8 cellular contexts compared by ENCODE assay signal in the genomic region with DNA sequence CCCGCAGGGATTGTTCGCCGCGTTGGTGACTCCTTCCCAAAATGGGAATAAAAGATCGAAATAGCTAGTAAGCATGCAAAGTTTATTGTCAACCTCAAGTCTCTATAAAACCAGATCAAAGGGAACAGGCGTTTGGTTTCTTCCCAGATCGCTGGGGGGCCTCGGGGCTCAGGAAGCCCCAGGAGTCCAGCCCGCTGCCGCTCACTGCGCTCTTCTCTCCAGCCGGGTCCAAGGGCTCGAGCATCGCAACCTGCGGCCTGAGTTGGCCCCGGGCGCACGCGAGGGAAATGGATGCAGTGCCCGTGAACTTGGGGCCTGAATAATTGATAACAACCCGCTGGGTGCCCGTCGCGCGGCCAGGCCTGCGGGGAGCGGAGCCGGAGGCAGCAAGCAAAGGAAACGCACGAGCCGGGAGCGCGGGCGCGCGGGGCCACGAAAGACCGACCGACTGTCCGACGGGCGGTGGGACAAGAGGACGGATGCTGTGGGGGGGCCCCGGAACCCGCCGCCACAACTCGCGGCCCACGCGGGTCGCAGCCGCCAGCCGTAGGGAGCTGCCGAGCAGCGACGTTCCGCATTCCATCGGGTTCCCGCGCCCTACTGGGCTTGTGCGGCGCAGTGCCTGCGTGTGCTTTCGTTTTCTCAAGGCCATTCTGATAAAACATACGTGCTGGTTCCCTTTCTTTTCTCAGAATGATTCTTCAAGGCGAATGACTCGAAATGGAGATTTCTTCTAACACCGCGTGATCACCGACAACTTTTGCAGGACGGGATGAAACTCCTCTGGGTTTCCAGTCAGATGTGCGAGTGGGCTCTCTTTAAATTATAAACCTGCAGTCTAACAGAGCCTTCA. TPM values are rescaled to one million over a fixed set of nuclear protein-coding genes. Genes with fewer than 3 reads are reported as not detected.
DNase-seq lines count a peak whose midpoint lies in the region; ATAC-seq and TF ChIP-seq lines count a peak whose summit lies in the region.

No MANE protein-coding gene starts in this region.

- no peaks in the 10 kb centered on the region for H3K36me3 ChIP-seq in ACC112 (ENCODE audit: insufficient read depth, low read length)

- H3K4me3 Mint-ChIP-seq in activated T-cell treated with anti-CD3 and anti-CD28 coated beads, Interleukin-2, amount 50 U/mL, for 4 hours: peak overlapping the region; percentile 81

- no peak overlapping the region for H3K27ac ChIP-seq in ACC112 (ENCODE audit: low read depth, low read length)

- no peaks in the 10 kb centered on the region for H3K79me2 ChIP-seq in ACC112 (ENCODE audit: control insufficient read depth, insufficient read depth, low read length, unreplicated experiment)

- no peaks in the 10 kb centered on the region for H3K4me1 ChIP-seq in ACC112 (ENCODE audit: control insufficient read depth, insufficient read depth, low read length, unreplicated experiment)

- peaks cover 27% of the 10 kb centered on the region for H3K27me3 ChIP-seq in ACC112 (ENCODE audit: insufficient read depth, low read length)

- peaks cover 4% of the 10 kb centered on the region for H3K36me3 Mint-ChIP-seq in activated T-cell treated with anti-CD3 and anti-CD28 coated beads, Interleukin-2, amount 50 U/mL, for 4 hours (ENCODE audit: insufficient read depth)

- intact Hi-C loops in head of caudate nucleus (cut with DNase I): no loop called here

- DNase-seq in activated T-cell treated with anti-CD3 and anti-CD28 coated beads, Interleukin-2, amount 50 U/mL, for 4 hours: no peak
- peak in 27 of 42 donors; percentile 5 to 52 (median 23) for DNase-seq in head of caudate nucleus
- DNase-seq in omental fat pad (ENCODE audit: low spot score): no peak
- no peak for DNase-seq in mesenteric fat pad (ENCODE audit: low spot score)
- no peak for DNase-seq in KG1 (lab: John Stamatoyannopoulos, UW)

- peak overlapping the region; percentile 90 for H2AFZ ChIP-seq in ACC112 (ENCODE audit: low read length, unreplicated experiment)

- peak overlapping the region; percentile 84 for H3K4me3 ChIP-seq in ACC112 (ENCODE audit: low read depth, low read length)

- peak; percentile 46 for ATAC-seq in GM21723 (IDR thresholded peaks at IDR 0.05; ENCODE audit: unreplicated experiment)
- peak; percentile 73 to 80 for ATAC-seq in activated T-cell treated with anti-CD3 and anti-CD28 coated beads, Interleukin-2, amount 50 U/mL, for 4 hours
- ATAC-seq in omental fat pad (ENCODE audit: low FRiP score): peak; percentile 67
- ATAC-seq in HG02763 (IDR thresholded peaks at IDR 0.05; ENCODE audit: unreplicated experiment): no peak

- TF ChIP-seq CTCF in omental fat pad (IDR thresholded peaks at IDR 0.05): no peak

- H3K4me1 Mint-ChIP-seq in activated T-cell treated with anti-CD3 and anti-CD28 coated beads, Interleukin-2, amount 50 U/mL, for 4 hours (ENCODE audit: low read depth): peaks cover 12% of the 10 kb centered on the region

- no peaks in the 10 kb centered on the region for H3K9me3 Mint-ChIP-seq in activated T-cell treated with anti-CD3 and anti-CD28 coated beads, Interleukin-2, amount 50 U/mL, for 4 hours

- H3K27me3 Mint-ChIP-seq in activated T-cell treated with anti-CD3 and anti-CD28 coated beads, Interleukin-2, amount 50 U/mL, for 4 hours (ENCODE audit: low read depth): peaks cover 69% of the 10 kb centered on the region

RNA-seq across cellular contexts. Expression of a gene that starts 14.0 kb away (rescaled TPM):
- total RNA-seq in activated T-cell treated with anti-CD3 and anti-CD28 coated beads, Interleukin-2, amount 50 U/mL, for 4 hours: not detected
- total RNA-seq in omental fat pad: not detected
- not detected for total RNA-seq in mesenteric fat pad

RNA-seq across cellular contexts. Expression of a gene that starts 27.8 kb away (rescaled TPM):
- not detected for total RNA-seq in activated T-cell treated with anti-CD3 and anti-CD28 coated beads, Interleukin-2, amount 50 U/mL, for 4 hours
- total RNA-seq in omental fat pad: under 1 TPM in 2 of 4 donors, not detected in 2; 0.46 to 0.63 TPM
- total RNA-seq in mesenteric fat pad: not detected

RNA-seq across cellular contexts. Expression of a gene that starts 50.0 kb away (rescaled TPM):
- 10 to 100 TPM; 32.6 to 40.6 (median 38.2) TPM for total RNA-seq in activated T-cell treated with anti-CD3 and anti-CD28 coated beads, Interleukin-2, amount 50 U/mL, for 4 hours
- total RNA-seq in omental fat pad (10 to 100 TPM; 36.7 to 50.7 (median 46.1) TPM), mesenteric fat pad (28.3 TPM)

Comparison
In these comparisons a context has a peak if more than half of its experiments do, and no peak if none do; other contexts are left out.
1. DNase-seq: peak in head of caudate nucleus (27 of 42); none in activated T-cell treated with anti-CD3 and anti-CD28 coated beads, Interleukin-2, amount 50 U/mL, for 4 hours (single experiment), omental fat pad (single experiment), mesenteric fat pad (single experiment) and KG1 (single experiment).